In genomic region chr5:52427615-52428014, GRCh38 we compare ENCODE assay signal across 6 cellular contexts.
"Had no signal": no experiment of that assay in that cellular context is flagged by ENCODE, and none has a peak within 500 bp of the region (broad histone marks: within the 10 kb centered on the region; RNA-seq: fewer than 3 reads in every experiment).

No MANE protein-coding gene starts in this region.

- H3K4me3 ChIP-seq: K562 had no signal

- ATAC-seq: K562 had no signal

- H3K27ac ChIP-seq: HL-60, KMS-11 had no signal

- FAIRE-seq: K562 had no signal

- DNase-seq: IMR-90, KBM-7, KG1 had no signal

- H3K9ac ChIP-seq: KMS-11 had no signal

- H3K4me2 ChIP-seq: KMS-11 had no signal
